In genomic region chr4:2963185-2964076, GRCh38 we compare ENCODE assay signal across 1 cellular context.
TF ChIP-seq lines count a peak whose summit lies in the region.

GRK4 (plus strand) TSS chr4:2963571; CDS start chr4:2964071, 500 bp downstream.
NOP14 (minus strand) TSS chr4:2963406; CDS start chr4:2963319, 87 bp downstream.

TF ChIP-seq in K562, 482 proteins besides CTCF, POLR2A, EP300 and RAD21 (continued from another document and continues in another):
- TF ChIP-seq GTF2B (IDR thresholded peaks at IDR 0.05; ENCODE audit: extremely low read depth, insufficient read length): no peak
- no peak for TF ChIP-seq ILF3 (IDR thresholded peaks at IDR 0.05; ENCODE audit: borderline replicate concordance)
- TF ChIP-seq KLF16 (IDR thresholded peaks at IDR 0.05): no peak
- TF ChIP-seq, protein P1, sequence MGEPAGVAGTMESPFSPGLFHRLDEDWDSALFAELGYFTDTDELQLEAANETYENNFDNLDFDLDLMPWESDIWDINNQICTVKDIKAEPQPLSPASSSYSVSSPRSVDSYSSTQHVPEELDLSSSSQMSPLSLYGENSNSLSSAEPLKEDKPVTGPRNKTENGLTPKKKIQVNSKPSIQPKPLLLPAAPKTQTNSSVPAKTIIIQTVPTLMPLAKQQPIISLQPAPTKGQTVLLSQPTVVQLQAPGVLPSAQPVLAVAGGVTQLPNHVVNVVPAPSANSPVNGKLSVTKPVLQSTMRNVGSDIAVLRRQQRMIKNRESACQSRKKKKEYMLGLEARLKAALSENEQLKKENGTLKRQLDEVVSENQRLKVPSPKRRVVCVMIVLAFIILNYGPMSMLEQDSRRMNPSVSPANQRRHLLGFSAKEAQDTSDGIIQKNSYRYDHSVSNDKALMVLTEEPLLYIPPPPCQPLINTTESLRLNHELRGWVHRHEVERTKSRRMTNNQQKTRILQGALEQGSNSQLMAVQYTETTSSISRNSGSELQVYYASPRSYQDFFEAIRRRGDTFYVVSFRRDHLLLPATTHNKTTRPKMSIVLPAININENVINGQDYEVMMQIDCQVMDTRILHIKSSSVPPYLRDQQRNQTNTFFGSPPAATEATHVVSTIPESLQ (CRISPR knock-in tag; IDR thresholded peaks at IDR 0.05): 0 out of 2 replicates have a peak, but pooled peaks have one; percentile 82
- TF ChIP-seq, protein P2, sequence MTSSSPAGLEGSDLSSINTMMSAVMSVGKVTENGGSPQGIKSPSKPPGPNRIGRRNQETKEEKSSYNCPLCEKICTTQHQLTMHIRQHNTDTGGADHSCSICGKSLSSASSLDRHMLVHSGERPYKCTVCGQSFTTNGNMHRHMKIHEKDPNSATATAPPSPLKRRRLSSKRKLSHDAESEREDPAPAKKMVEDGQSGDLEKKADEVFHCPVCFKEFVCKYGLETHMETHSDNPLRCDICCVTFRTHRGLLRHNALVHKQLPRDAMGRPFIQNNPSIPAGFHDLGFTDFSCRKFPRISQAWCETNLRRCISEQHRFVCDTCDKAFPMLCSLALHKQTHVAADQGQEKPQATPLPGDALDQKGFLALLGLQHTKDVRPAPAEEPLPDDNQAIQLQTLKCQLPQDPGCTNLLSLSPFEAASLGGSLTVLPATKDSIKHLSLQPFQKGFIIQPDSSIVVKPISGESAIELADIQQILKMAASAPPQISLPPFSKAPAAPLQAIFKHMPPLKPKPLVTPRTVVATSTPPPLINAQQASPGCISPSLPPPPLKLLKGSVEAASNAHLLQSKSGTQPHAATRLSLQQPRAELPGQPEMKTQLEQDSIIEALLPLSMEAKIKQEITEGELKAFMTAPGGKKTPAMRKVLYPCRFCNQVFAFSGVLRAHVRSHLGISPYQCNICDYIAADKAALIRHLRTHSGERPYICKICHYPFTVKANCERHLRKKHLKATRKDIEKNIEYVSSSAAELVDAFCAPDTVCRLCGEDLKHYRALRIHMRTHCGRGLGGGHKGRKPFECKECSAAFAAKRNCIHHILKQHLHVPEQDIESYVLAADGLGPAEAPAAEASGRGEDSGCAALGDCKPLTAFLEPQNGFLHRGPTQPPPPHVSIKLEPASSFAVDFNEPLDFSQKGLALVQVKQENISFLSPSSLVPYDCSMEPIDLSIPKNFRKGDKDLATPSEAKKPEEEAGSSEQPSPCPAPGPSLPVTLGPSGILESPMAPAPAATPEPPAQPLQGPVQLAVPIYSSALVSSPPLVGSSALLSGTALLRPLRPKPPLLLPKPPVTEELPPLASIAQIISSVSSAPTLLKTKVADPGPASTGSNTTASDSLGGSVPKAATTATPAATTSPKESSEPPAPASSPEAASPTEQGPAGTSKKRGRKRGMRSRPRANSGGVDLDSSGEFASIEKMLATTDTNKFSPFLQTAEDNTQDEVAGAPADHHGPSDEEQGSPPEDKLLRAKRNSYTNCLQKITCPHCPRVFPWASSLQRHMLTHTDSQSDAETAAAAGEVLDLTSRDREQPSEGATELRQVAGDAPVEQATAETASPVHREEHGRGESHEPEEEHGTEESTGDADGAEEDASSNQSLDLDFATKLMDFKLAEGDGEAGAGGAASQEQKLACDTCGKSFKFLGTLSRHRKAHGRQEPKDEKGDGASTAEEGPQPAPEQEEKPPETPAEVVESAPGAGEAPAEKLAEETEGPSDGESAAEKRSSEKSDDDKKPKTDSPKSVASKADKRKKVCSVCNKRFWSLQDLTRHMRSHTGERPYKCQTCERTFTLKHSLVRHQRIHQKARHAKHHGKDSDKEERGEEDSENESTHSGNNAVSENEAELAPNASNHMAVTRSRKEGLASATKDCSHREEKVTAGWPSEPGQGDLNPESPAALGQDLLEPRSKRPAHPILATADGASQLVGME (CRISPR knock-in tag; IDR thresholded peaks at IDR 0.05): no peak
- no peak for TF ChIP-seq ZNF785 (CRISPR knock-in tag; IDR thresholded peaks at IDR 0.05)
- no peak for TF ChIP-seq SRSF7 (optimal IDR thresholded peaks at IDR 0.05; ENCODE audit: low read depth, low read length)
- no peak for TF ChIP-seq ZC3H4 (CRISPR knock-in tag; IDR thresholded peaks at IDR 0.05; ENCODE audit: borderline replicate concordance)
- peak; percentile 57; the same call in 1 of the 2 replicates for TF ChIP-seq ZBTB1 (CRISPR knock-in tag; IDR thresholded peaks at IDR 0.05; ENCODE audit: borderline replicate concordance, low read depth)
- TF ChIP-seq, protein P3, sequence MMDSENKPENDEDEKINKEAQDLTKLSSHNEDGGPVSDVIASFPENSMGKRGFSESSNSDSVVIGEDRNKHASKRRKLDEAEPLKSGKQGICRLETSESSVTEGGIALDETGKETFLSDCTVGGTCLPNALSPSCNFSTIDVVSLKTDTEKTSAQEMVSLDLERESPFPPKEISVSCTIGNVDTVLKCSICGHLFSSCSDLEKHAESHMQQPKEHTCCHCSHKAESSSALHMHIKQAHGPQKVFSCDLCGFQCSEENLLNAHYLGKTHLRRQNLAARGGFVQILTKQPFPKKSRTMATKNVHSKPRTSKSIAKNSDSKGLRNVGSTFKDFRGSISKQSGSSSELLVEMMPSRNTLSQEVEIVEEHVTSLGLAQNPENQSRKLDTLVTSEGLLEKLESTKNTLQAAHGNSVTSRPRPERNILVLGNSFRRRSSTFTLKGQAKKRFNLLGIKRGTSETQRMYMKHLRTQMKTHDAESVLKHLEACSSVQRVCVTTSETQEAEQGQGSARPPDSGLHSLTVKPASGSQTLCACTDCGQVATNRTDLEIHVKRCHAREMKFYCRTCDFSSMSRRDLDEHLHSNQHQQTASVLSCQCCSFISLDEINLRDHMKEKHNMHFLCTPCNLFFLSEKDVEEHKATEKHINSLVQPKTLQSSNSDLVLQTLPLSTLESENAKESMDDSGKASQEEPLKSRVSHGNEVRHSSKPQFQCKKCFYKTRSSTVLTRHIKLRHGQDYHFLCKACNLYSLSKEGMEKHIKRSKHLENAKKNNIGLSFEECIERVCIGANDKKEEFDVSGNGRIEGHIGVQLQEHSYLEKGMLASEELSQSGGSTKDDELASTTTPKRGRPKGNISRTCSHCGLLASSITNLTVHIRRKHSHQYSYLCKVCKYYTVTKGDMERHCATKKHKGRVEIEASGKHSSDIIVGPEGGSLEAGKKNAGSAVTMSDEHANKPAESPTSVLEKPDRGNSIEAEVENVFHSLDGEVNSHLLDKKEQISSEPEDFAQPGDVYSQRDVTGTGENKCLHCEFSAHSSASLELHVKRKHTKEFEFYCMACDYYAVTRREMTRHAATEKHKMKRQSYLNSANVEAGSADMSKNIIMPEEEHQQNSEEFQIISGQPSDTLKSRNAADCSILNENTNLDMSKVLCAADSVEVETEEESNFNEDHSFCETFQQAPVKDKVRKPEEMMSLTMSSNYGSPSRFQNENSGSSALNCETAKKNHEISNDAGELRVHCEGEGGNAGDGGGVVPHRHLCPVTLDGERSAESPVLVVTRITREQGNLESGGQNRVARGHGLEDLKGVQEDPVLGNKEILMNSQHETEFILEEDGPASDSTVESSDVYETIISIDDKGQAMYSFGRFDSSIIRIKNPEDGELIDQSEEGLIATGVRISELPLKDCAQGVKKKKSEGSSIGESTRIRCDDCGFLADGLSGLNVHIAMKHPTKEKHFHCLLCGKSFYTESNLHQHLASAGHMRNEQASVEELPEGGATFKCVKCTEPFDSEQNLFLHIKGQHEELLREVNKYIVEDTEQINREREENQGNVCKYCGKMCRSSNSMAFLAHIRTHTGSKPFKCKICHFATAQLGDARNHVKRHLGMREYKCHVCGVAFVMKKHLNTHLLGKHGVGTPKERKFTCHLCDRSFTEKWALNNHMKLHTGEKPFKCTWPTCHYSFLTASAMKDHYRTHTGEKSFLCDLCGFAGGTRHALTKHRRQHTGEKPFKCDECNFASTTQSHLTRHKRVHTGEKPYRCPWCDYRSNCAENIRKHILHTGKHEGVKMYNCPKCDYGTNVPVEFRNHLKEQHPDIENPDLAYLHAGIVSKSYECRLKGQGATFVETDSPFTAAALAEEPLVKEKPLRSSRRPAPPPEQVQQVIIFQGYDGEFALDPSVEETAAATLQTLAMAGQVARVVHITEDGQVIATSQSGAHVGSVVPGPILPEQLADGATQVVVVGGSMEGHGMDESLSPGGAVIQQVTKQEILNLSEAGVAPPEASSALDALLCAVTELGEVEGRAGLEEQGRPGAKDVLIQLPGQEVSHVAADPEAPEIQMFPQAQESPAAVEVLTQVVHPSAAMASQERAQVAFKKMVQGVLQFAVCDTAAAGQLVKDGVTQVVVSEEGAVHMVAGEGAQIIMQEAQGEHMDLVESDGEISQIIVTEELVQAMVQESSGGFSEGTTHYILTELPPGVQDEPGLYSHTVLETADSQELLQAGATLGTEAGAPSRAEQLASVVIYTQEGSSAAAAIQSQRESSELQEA (IDR thresholded peaks at IDR 0.05; ENCODE audit: low read depth): no peak
- no peak for TF ChIP-seq SREBF2 (CRISPR knock-in tag; IDR thresholded peaks at IDR 0.05)
- peak; percentile 40; the same call in 1 of the 2 replicates for TF ChIP-seq ZNF263 (CRISPR knock-in tag; IDR thresholded peaks at IDR 0.05; ENCODE audit: borderline replicate concordance)
- no peak for TF ChIP-seq HMG20A (CRISPR knock-in tag; conservative IDR thresholded peaks at IDR 0.05)
- TF ChIP-seq E2F3 (CRISPR knock-in tag; IDR thresholded peaks at IDR 0.05): peak; percentile 81
- peak; percentile 62 for TF ChIP-seq HMGN3 (IDR thresholded peaks at IDR 0.05; ENCODE audit: borderline replicate concordance, extremely low read depth, insufficient read length, low read depth, low read length)
- peak; percentile 82 to 89 for TF ChIP-seq MAZ (CRISPR knock-in tag; conservative IDR thresholded peaks at IDR 0.05 in 1 of 2, IDR thresholded peaks at IDR 0.05 in 1 of 2)
- no peak for TF ChIP-seq ZFP1 (CRISPR knock-in tag; IDR thresholded peaks at IDR 0.05)
- no peak for TF ChIP-seq ZNF165 (CRISPR knock-in tag; IDR thresholded peaks at IDR 0.05; ENCODE audit: borderline replicate concordance)
- no peak for TF ChIP-seq ZNF324 (CRISPR knock-in tag; IDR thresholded peaks at IDR 0.05)
- no peak for TF ChIP-seq NR4A1 (CRISPR knock-in tag; IDR thresholded peaks at IDR 0.05)
- no peak for TF ChIP-seq NR4A1 (tag; IDR thresholded peaks at IDR 0.05)
- TF ChIP-seq, protein P4, sequence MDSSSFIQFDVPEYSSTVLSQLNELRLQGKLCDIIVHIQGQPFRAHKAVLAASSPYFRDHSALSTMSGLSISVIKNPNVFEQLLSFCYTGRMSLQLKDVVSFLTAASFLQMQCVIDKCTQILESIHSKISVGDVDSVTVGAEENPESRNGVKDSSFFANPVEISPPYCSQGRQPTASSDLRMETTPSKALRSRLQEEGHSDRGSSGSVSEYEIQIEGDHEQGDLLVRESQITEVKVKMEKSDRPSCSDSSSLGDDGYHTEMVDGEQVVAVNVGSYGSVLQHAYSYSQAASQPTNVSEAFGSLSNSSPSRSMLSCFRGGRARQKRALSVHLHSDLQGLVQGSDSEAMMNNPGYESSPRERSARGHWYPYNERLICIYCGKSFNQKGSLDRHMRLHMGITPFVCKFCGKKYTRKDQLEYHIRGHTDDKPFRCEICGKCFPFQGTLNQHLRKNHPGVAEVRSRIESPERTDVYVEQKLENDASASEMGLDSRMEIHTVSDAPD (CRISPR knock-in tag; IDR thresholded peaks at IDR 0.05): no peak
- peak; percentile 77 for TF ChIP-seq ZNF592 (IDR thresholded peaks at IDR 0.05)
- no peak for TF ChIP-seq HDAC3 (IDR thresholded peaks at IDR 0.05; ENCODE audit: borderline replicate concordance, partially characterized antibody)
- TF ChIP-seq MYBL2 (IDR thresholded peaks at IDR 0.05; ENCODE audit: low read depth): no peak
- no peak; the same call in 1 of the 2 replicates for TF ChIP-seq MYBL2 (CRISPR knock-in tag; IDR thresholded peaks at IDR 0.05; ENCODE audit: borderline replicate concordance)
- no peak for TF ChIP-seq SMARCA4 (IDR thresholded peaks at IDR 0.05)
- no peak for TF ChIP-seq TCFL5 (CRISPR knock-in tag; conservative IDR thresholded peaks at IDR 0.05)
- no peak; the same call in 1 of the 2 replicates for TF ChIP-seq ZNF121 (CRISPR knock-in tag; conservative IDR thresholded peaks at IDR 0.05)
- TF ChIP-seq ZNF41 (CRISPR knock-in tag; conservative IDR thresholded peaks at IDR 0.05): no peak
- no peak for TF ChIP-seq RBM22 (IDR thresholded peaks at IDR 0.05; ENCODE audit: low read depth, low read length, poor library complexity, severe bottlenecking)
- TF ChIP-seq, protein P5, sequence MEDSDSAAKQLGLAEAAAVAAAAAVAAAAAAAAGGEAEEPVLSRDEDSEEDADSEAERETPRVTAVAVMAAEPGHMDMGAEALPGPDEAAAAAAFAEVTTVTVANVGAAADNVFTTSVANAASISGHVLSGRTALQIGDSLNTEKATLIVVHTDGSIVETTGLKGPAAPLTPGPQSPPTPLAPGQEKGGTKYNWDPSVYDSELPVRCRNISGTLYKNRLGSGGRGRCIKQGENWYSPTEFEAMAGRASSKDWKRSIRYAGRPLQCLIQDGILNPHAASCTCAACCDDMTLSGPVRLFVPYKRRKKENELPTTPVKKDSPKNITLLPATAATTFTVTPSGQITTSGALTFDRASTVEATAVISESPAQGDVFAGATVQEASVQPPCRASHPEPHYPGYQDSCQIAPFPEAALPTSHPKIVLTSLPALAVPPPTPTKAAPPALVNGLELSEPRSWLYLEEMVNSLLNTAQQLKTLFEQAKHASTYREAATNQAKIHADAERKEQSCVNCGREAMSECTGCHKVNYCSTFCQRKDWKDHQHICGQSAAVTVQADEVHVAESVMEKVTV (CRISPR knock-in tag; IDR thresholded peaks at IDR 0.05): no peak
- no peak for TF ChIP-seq ZC3H11A (IDR thresholded peaks at IDR 0.05; ENCODE audit: low read depth, low read length)
- TF ChIP-seq MTA1 (IDR thresholded peaks at IDR 0.05; ENCODE audit: borderline replicate concordance): no peak
